ENCODE assay signal across 26 cellular contexts in genomic region chr9:131798166-131798565, GRCh38.
"Had no signal": no experiment of that assay in that cellular context is flagged by ENCODE, and none has a peak within 500 bp of the region (broad histone marks: within the 10 kb centered on the region; RNA-seq: fewer than 3 reads in every experiment).

No MANE protein-coding gene starts in this region.

- H3K27ac Mint-ChIP-seq: dendritic cell treated with granulocyte-macrophage colony-stimulating factor and Interleukin-4, amounts not matched to agents 40 ng/mL and 50 ng/mL, for 4 days; endodermal cell; memory B cell; natural killer cell; progenitor cell of endocrine pancreas; stimulated activated memory B cell treated with anti-CD40 and anti-IgM and Interleukin-4, amounts not matched to agents 10 μg/mL and 1 μg/mL and 100 μg/mL, for 72 hours; type B pancreatic cell had no signal

- H3K4me1 Mint-ChIP-seq: endodermal cell; memory B cell; natural killer cell; stimulated activated memory B cell treated with anti-CD40 and anti-IgM and Interleukin-4, amounts not matched to agents 10 μg/mL and 1 μg/mL and 100 μg/mL, for 72 hours had no signal

- DNase-seq: colonic mucosa; effector CD8-positive, alpha-beta T cell; endodermal cell; foreskin fibroblast; gastrocnemius medialis; head of caudate nucleus; natural killer cell; stimulated activated CD4-positive, alpha-beta T cell treated with anti-CD3 and anti-CD28 coated beads, Interleukin-12 subunit alpha, Interleukin-12 subunit beta, amount 100 ng/mL, for 4 hours; stimulated activated CD4-positive, alpha-beta T cell treated with anti-CD3 and anti-CD28 coated beads, Interleukin-2, amount 100 ng/mL, for 24 hours; stimulated activated CD4-positive, alpha-beta T cell treated with anti-CD3 and anti-CD28 coated beads, Interleukin-4, amount 100 ng/mL, for 24 hours; stimulated activated naive CD8-positive, alpha-beta T cell treated with anti-CD3 and anti-CD28 coated beads, Interleukin-15, Interleukin-2, amounts not matched to agents 100 U/mL and 50 U/mL, for 24 hours; substantia nigra; testis; tibial artery had no signal

- H3K4me2 ChIP-seq: smooth muscle cell had no signal

- ATAC-seq: esophagus mucosa; gastrocnemius medialis; natural killer cell; sciatic nerve; stimulated activated memory B cell treated with anti-CD40 and anti-IgM and Interleukin-4, amounts not matched to agents 10 μg/mL and 1 μg/mL and 100 μg/mL, for 72 hours; stimulated activated naive CD8-positive, alpha-beta T cell treated with anti-CD3 and anti-CD28 coated beads, Interleukin-15, Interleukin-2, amounts not matched to agents 100 U/mL and 50 U/mL, for 24 hours had no signal

- H3K9me3 ChIP-seq: colonic mucosa, gastrocnemius medialis, right atrium auricular region, testis, tibial artery had no signal

- H3K9me3 Mint-ChIP-seq: dendritic cell treated with granulocyte-macrophage colony-stimulating factor and Interleukin-4, amounts not matched to agents 40 ng/mL and 50 ng/mL, for 4 days; endodermal cell had no signal

- H2AFZ ChIP-seq: parathyroid adenoma had no signal

- H3K4me1 ChIP-seq: colonic mucosa, gastrocnemius medialis, parathyroid adenoma, right atrium auricular region, testis, tibial artery had no signal

- H3K36me3 Mint-ChIP-seq: memory B cell; natural killer cell; stimulated activated memory B cell treated with anti-CD40 and anti-IgM and Interleukin-4, amounts not matched to agents 10 μg/mL and 1 μg/mL and 100 μg/mL, for 72 hours; type B pancreatic cell had no signal

- H3K9ac ChIP-seq: parathyroid adenoma had no signal

- H3K36me3 ChIP-seq: colonic mucosa, gastrocnemius medialis, right atrium auricular region, tibial artery had no signal

- H3K79me2 ChIP-seq: parathyroid adenoma had no signal

- H3K4me3 ChIP-seq: colonic mucosa, gastrocnemius medialis, lung, right atrium auricular region, smooth muscle cell, testis, tibial artery had no signal

- H3K4me3 Mint-ChIP-seq: dendritic cell treated with granulocyte-macrophage colony-stimulating factor and Interleukin-4, amounts not matched to agents 40 ng/mL and 50 ng/mL, for 4 days; endodermal cell; memory B cell; natural killer cell; stimulated activated memory B cell treated with anti-CD40 and anti-IgM and Interleukin-4, amounts not matched to agents 10 μg/mL and 1 μg/mL and 100 μg/mL, for 72 hours; type B pancreatic cell had no signal

- H3K27ac ChIP-seq: colonic mucosa, epithelial cell of prostate, gastrocnemius medialis, parathyroid adenoma, right atrium auricular region, testis, tibial artery had no signal

- H3K27me3 ChIP-seq: colonic mucosa, gastrocnemius medialis, right atrium auricular region, testis had no signal
